ENCODE assay signal across 20 cellular contexts in the genomic region with DNA sequence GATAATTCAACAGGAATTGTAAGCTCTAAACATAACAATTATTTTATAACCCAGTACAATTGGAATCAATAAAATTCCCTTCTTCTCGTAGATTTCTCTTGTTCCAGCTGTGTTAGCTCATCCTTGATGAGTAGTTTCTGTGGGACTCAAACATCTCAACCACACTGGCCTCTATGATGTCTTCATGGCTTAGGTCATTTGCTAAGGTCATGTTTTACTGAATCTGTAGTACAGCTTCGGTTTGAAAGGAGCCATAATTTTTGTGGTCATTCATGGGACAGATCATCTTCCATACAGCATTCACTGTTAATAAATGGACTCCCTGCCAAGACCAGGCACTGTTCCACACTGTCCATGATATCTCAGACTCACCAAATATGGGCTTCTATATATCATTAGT.
DNase-seq lines count a peak whose midpoint lies in the region; ATAC-seq and TF ChIP-seq lines count a peak whose summit lies in the region.
"Had no signal": no experiment of that assay in that cellular context is flagged by ENCODE, and none has a peak within 500 bp of the region (broad histone marks: within the 10 kb centered on the region; RNA-seq: fewer than 3 reads in every experiment).

No MANE protein-coding gene starts in this region.

- no peak overlapping the region for H3K4me3 ChIP-seq in thyroid gland (replicated peaks in 1 of 3)
- H3K4me3 ChIP-seq: heart left ventricle, skin epidermis had no signal

- no peaks in the 10 kb centered on the region for H3K4me1 Mint-ChIP-seq in activated T-helper 17 cell treated with anti-CD3 and anti-CD28 coated beads, Interleukin-2, amount 50 U/mL, for 72 hours
- H3K4me1 Mint-ChIP-seq: naive thymus-derived CD8-positive, alpha-beta T cell had no signal

- no peak for TF ChIP-seq POLR2A in thyroid gland (IDR thresholded peaks at IDR 0.05)

- no peaks in the 10 kb centered on the region for H3K36me3 ChIP-seq in thyroid gland
- H3K36me3 ChIP-seq: heart left ventricle had no signal

- H3K27ac ChIP-seq in thyroid gland, result peak overlapping the region in 2 of 3 donors; percentile 32 to 59
- H3K27ac ChIP-seq: heart left ventricle, skin epidermis had no signal

- no peaks in the 10 kb centered on the region for H3K27me3 ChIP-seq in thyroid gland
- H3K27me3 ChIP-seq: heart left ventricle had no signal

- intact Hi-C loops in thyroid gland (cut with DNase I), result no loop called here

- no peak overlapping the region for H3K4me3 Mint-ChIP-seq in activated T-helper 17 cell treated with anti-CD3 and anti-CD28 coated beads, Interleukin-2, amount 50 U/mL, for 72 hours
- H3K4me3 Mint-ChIP-seq: activated naive CD4-positive, alpha-beta T cell treated with anti-CD3 and anti-CD28 coated beads for 36 hours; CD4-positive, alpha-beta T cell; naive thymus-derived CD8-positive, alpha-beta T cell; T-helper 1 cell treated with Interleukin-12 subunit alpha and Interleukin-12 subunit beta and Interleukin-4 antibody, amounts not matched to agents 30 μg/mL and 1 μg/mL, for 36 hours had no signal

- H3K9me3 ChIP-seq in thyroid gland, result no peaks in the 10 kb centered on the region
- H3K9me3 ChIP-seq: heart left ventricle had no signal

- no peak for ATAC-seq in activated T-helper 17 cell treated with anti-CD3 and anti-CD28 coated beads, Interleukin-2, amount 50 U/mL, for 72 hours (replicated peaks)
- ATAC-seq: heart left ventricle; naive thymus-derived CD8-positive, alpha-beta T cell had no signal

- no peaks in the 10 kb centered on the region for H3K36me3 Mint-ChIP-seq in activated T-helper 17 cell treated with anti-CD3 and anti-CD28 coated beads, Interleukin-2, amount 50 U/mL, for 72 hours (ENCODE audit: low read depth)

- WGBS in thyroid gland, 2 donors, result 75 to 85% methylated on average over 2 of the region's 2 CpGs

- TF ChIP-seq CTCF in thyroid gland (IDR thresholded peaks at IDR 0.05), result no peak

- DNase-seq in GM04504 (ENCODE audit: low read depth) (peak; percentile 81), amniotic epithelial cell (ENCODE audit: low read depth) (peak; percentile 90), glomerular visceral epithelial cell (ENCODE audit: extremely low spot score) (peak; percentile 75), thyroid gland (no peak), NCI-H2081 treated with DMSO at 0.1 percent for 48 hours (lab: John Stamatoyannopoulos, UW) (no peak), A172 (ENCODE audit: low spot score) (no peak)
- DNase-seq: activated CD4-positive, alpha-beta T cell treated with anti-CD3 and anti-CD28 coated beads, Interleukin-2, amount 50 U/mL, for 48 hours; activated naive CD4-positive, alpha-beta T cell treated with anti-CD3 and anti-CD28 coated beads for 36 hours; CD4-positive, alpha-beta T cell; DMS53; heart left ventricle; MV-4-11; naive thymus-derived CD8-positive, alpha-beta T cell; NCI-H1930; NCI-H524 treated with DMSO at 0.1 percent for 48 hours; SIG-M5; stimulated activated CD4-positive, alpha-beta T cell treated with anti-CD3 and anti-CD28 coated beads, Interleukin-4, amount 100 ng/mL, for 24 hours had no signal

- peaks cover 22 to 54% of the 10 kb centered on the region in 2 donors for H3K4me1 ChIP-seq in thyroid gland

- no peak overlapping the region for H3K27ac Mint-ChIP-seq in activated T-helper 17 cell treated with anti-CD3 and anti-CD28 coated beads, Interleukin-2, amount 50 U/mL, for 72 hours
- H3K27ac Mint-ChIP-seq: activated naive CD4-positive, alpha-beta T cell treated with anti-CD3 and anti-CD28 coated beads for 36 hours; CD4-positive, alpha-beta T cell; naive thymus-derived CD8-positive, alpha-beta T cell; T-helper 1 cell treated with Interleukin-12 subunit alpha and Interleukin-12 subunit beta and Interleukin-4 antibody, amounts not matched to agents 30 μg/mL and 1 μg/mL, for 36 hours had no signal

- peaks cover 3% of the 10 kb centered on the region for H3K27me3 Mint-ChIP-seq in activated T-helper 17 cell treated with anti-CD3 and anti-CD28 coated beads, Interleukin-2, amount 50 U/mL, for 72 hours
- H3K27me3 Mint-ChIP-seq: CD4-positive, alpha-beta T cell had no signal

- H3K9me3 Mint-ChIP-seq in activated T-helper 17 cell treated with anti-CD3 and anti-CD28 coated beads, Interleukin-2, amount 50 U/mL, for 72 hours, result no peaks in the 10 kb centered on the region
- H3K9me3 Mint-ChIP-seq: activated naive CD4-positive, alpha-beta T cell treated with anti-CD3 and anti-CD28 coated beads for 36 hours; CD4-positive, alpha-beta T cell; naive thymus-derived CD8-positive, alpha-beta T cell; T-helper 1 cell treated with Interleukin-12 subunit alpha and Interleukin-12 subunit beta and Interleukin-4 antibody, amounts not matched to agents 30 μg/mL and 1 μg/mL, for 36 hours had no signal

Comparison
In these comparisons a context has a peak if more than half of its experiments do, and no peak if none do; other contexts are left out.
1. DNase-seq: peak in GM04504 (single experiment), amniotic epithelial cell (single experiment) and glomerular visceral epithelial cell (single experiment); none in thyroid gland (0 of 2), NCI-H2081 treated with DMSO at 0.1 percent for 48 hours (single experiment) and A172 (single experiment).